22 cellular contexts compared by ENCODE assay signal in the genomic region with DNA sequence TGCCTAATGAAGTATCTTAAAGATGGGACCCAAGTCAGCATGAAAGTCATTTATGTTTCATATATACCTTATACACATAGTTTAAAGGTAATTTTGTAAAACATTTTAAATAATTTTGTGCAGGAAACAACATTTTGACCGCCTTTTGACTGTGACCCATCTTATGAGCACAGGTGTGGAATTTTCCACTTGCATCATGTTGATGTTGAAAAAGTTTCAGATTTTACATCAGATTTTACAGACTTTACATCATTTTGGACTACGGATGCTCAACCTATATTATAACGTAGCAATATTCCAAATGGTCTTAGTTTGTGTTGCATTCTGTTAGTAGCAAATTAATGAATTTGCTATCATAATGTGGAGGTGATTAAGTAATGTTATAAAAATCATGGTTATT.
"Had no signal": no experiment of that assay in that cellular context is flagged by ENCODE, and none has a peak within 500 bp of the region (broad histone marks: within the 10 kb centered on the region; RNA-seq: fewer than 3 reads in every experiment).

No MANE protein-coding gene starts in this region.

- H3K27ac Mint-ChIP-seq: activated B cell treated with CpG ODN at 0.5 μM for 24 hours, T-helper 17 cell had no signal

- H3K9me3 Mint-ChIP-seq: activated B cell treated with CpG ODN at 0.5 μM for 24 hours had no signal

- H3K27me3 Mint-ChIP-seq: activated B cell treated with CpG ODN at 0.5 μM for 24 hours, T-helper 17 cell had no signal

- H3K4me3 Mint-ChIP-seq: activated B cell treated with CpG ODN at 0.5 μM for 24 hours had no signal

- ATAC-seq: body of pancreas, T-helper 17 cell had no signal

- DNase-seq: activated B cell treated with CpG ODN at 0.5 μM for 24 hours; activated CD4-positive, alpha-beta T cell treated with anti-CD3 and anti-CD28 coated beads for 1 hour; activated CD4-positive, alpha-beta T cell treated with anti-CD3 and anti-CD28 coated beads, Interleukin-2, amount 50 U/mL, for 1 hour; activated CD8-positive, alpha-beta memory T cell treated with anti-CD3 and anti-CD28 coated beads for 24 hours; activated T-cell treated with anti-CD3 and anti-CD28 coated beads for 4 hours; amniotic stem cell; body of pancreas; central memory CD4-positive, alpha-beta T cell; MG63; MV-4-11; NCI-H1092 treated with DMSO at 0.1 percent for 48 hours; NCI-H1417 treated with DMSO at 0.1 percent for 48 hours; NCI-H1694; NCI-H2029; NCI-H2107; NCI-H345; NCI-H510A; NCI-H526 treated with DMSO at 0.1 percent for 48 hours; NCI-H82; SIG-M5; T-helper 17 cell; T-helper 9 cell had no signal
